8 cellular contexts compared by ENCODE assay signal in genomic region chr12:38904932-38905479, GRCh38. TPM values are rescaled to one million over a fixed set of nuclear protein-coding genes. Genes with fewer than 3 reads are reported as not detected.
DNase-seq lines count a peak whose midpoint lies in the region; ATAC-seq and TF ChIP-seq lines count a peak whose summit lies in the region.

No MANE protein-coding gene starts in this region.

- H3K27ac Mint-ChIP-seq in naive thymus-derived CD8-positive, alpha-beta T cell: peak overlapping the region in 8 of 10 donors; percentile 73 to 95 (median 86)

- H4K20me1 ChIP-seq in fibroblast of lung (ENCODE audit: control insufficient read depth, extremely low read depth, insufficient read depth, low read length): no peaks in the 10 kb centered on the region

- peak overlapping the region; percentile 97 for H2AFZ ChIP-seq in fibroblast of lung (ENCODE audit: low read length)

- ATAC-seq in GM18517 (IDR thresholded peaks at IDR 0.05; ENCODE audit: unreplicated experiment) (peak; percentile 66), HG02798 (IDR thresholded peaks at IDR 0.05; ENCODE audit: poor library complexity, unreplicated experiment) (peak; percentile 66), thoracic aorta (ENCODE audit: insufficient number of reproducible peaks, low FRiP score, low read depth) (peak; percentile 65)
- ATAC-seq in naive thymus-derived CD8-positive, alpha-beta T cell: peak; percentile 41 to 57

- peaks cover 10 to 42% (median 28%) of the 10 kb centered on the region in 5 donors for H3K27me3 Mint-ChIP-seq in naive thymus-derived CD8-positive, alpha-beta T cell

- POLR2A ChIA-PET in naive thymus-derived CD8-positive, alpha-beta T cell (lab: Charles Lee): no interaction called here

- peaks cover 0 to 7% (median 0%) of the 10 kb centered on the region in 3 donors for H3K36me3 Mint-ChIP-seq in naive thymus-derived CD8-positive, alpha-beta T cell

- H3K4me1 ChIP-seq in fibroblast of lung (ENCODE audit: control insufficient read depth, extremely low read depth, insufficient read depth, low read length) (no peaks in the 10 kb centered on the region), thoracic aorta (ENCODE audit: control insufficient read depth in 1 of 2, low read depth in 2 of 2) (peaks cover 5 to 15% of the 10 kb centered on the region in 2 donors)

- no peaks in the 10 kb centered on the region for H3K9me3 ChIP-seq in fibroblast of lung (ENCODE audit: control insufficient read depth, insufficient read depth, low read depth, low read length)
- H3K9me3 ChIP-seq in thoracic aorta: no peaks in the 10 kb centered on the region

- TF ChIP-seq CTCF in fibroblast of lung (conservative IDR thresholded peaks at IDR 0.05 in 1 of 2, IDR thresholded peaks at IDR 0.05 in 1 of 2; ENCODE audit: low read depth in 1 of 2, low read length in 2 of 2) (no peak), thoracic aorta (IDR thresholded peaks at IDR 0.05) (no peak)

- H3K27ac ChIP-seq in fibroblast of lung (ENCODE audit: insufficient read depth, low read length): peak overlapping the region; percentile 95
- H3K27ac ChIP-seq in thoracic aorta: peak overlapping the region; percentile 95 to 98

- H3K27me3 ChIP-seq in fibroblast of lung (ENCODE audit: control insufficient read depth, insufficient read depth, low read length) (no peaks in the 10 kb centered on the region), thoracic aorta (replicated peaks; ENCODE audit: insufficient read depth) (no peaks in the 10 kb centered on the region)

- H3K79me2 ChIP-seq in fibroblast of lung (ENCODE audit: control insufficient read depth, insufficient read depth, low read length): peaks cover 2% of the 10 kb centered on the region

- DNase-seq in NOMO-1 (lab: John Stamatoyannopoulos, UW; ENCODE audit: unreplicated experiment in 2 of 2) (peak; percentile 92 to 94), fibroblast of lung (ENCODE audit: low read depth in 2 of 2) (peak in 1 of 2 donors; percentile 79), thoracic aorta (ENCODE audit: low spot score) (peak; percentile 79), amniotic stem cell (lab: John Stamatoyannopoulos, UW) (no peak)
- peak; percentile 50 to 53 for DNase-seq in activated T-cell treated with anti-CD3 and anti-CD28 coated beads, Interleukin-2, amount 50 U/mL, for 48 hours
- peak in 6 of 10 donors; percentile 3 to 64 (median 20) for DNase-seq in naive thymus-derived CD8-positive, alpha-beta T cell

- peak overlapping the region; percentile 95 for H3K4me2 ChIP-seq in fibroblast of lung (ENCODE audit: extremely low read depth, insufficient read depth, low read length)

- H3K4me3 ChIP-seq in fibroblast of lung (replicated peaks in 1 of 4; ENCODE audit: control extremely low read depth in 1 of 4, insufficient read depth in 1 of 4, low read depth in 3 of 4, low read length in 4 of 4) (peak overlapping the region in 3 of 4 experiments; percentile 81 to 91 (median 88)), thoracic aorta (peak overlapping the region; percentile 98)

- H3K36me3 ChIP-seq in fibroblast of lung (ENCODE audit: control insufficient read depth, insufficient read depth, low read length) (no peaks in the 10 kb centered on the region), thoracic aorta (no peaks in the 10 kb centered on the region)

- H3K9me3 Mint-ChIP-seq in naive thymus-derived CD8-positive, alpha-beta T cell: peaks cover 0 to 3% (median 0%) of the 10 kb centered on the region in 9 donors

- H3K9ac ChIP-seq in fibroblast of lung (ENCODE audit: insufficient read depth, low read length): peak overlapping the region; percentile 88

- peak overlapping the region; percentile 81 to 94 (median 89) for H3K4me3 Mint-ChIP-seq in naive thymus-derived CD8-positive, alpha-beta T cell

- peaks cover 4 to 36% (median 23%) of the 10 kb centered on the region in 4 donors for H3K4me1 Mint-ChIP-seq in naive thymus-derived CD8-positive, alpha-beta T cell

RNA-seq across cellular contexts. Expression of gene CPNE8, which starts 0.4 kb away (rescaled TPM):
- total RNA-seq in fibroblast of lung (10.5 and 13.4 TPM in 2 replicates), thoracic aorta (10 to 100 TPM; 14.1 to 42.4 TPM)
- polyA plus RNA-seq in fibroblast of lung: 9.8 and 10.1 TPM in 2 replicates
- polyA plus RNA-seq in fibroblast of lung (2012): 4.6 and 6.1 TPM in 2 replicates
- 0.39 and 6.0 TPM in 2 replicates for polyA minus RNA-seq in fibroblast of lung (ENCODE audit: low replicate concordance)
- 1 to 10 TPM; 1.2 to 1.6 TPM for total RNA-seq in naive thymus-derived CD8-positive, alpha-beta T cell
- under 1 TPM; 0.19 to 0.80 (median 0.23) TPM for polyA plus RNA-seq in naive thymus-derived CD8-positive, alpha-beta T cell
